Comparison of ENCODE assay signal across 8 cellular contexts in the genomic region with DNA sequence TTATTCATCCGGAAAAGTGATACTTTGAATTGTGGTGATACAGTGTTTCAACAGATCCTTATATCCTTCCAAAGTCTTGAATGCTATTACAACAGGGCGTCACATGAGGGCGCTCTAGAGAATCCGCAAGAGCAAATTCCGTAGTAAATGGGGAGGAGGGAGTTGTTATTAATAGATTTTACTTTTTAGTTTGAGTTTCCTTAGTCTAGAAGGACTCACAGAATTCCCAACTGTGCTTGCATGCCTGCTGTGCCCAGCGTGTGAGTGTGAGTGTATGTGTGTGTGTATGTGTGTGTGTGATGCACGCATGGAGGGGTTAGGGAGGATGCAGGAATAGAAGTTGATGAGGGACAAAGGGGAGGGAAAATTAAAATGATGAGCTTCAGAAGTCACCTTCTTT.
DNase-seq lines count a peak whose midpoint lies in the region; ATAC-seq and TF ChIP-seq lines count a peak whose summit lies in the region.

No MANE protein-coding gene starts in this region.

- CTCF ChIA-PET in GM10248 (lab: Yijun Ruan, JAX), result interaction anchor here (0.7 to 3.1 kb wide), 9 partner anchors 8 to 517 kb away, joined by 3 to 17 read pairs (median 4); no protein-coding TSS in a partner anchor

- H3K4me3 Mint-ChIP-seq in brain, result peak overlapping the region in 2 of 5 experiments; percentile 18 to 44

- peaks cover 0 to 3% (median 0%) of the 10 kb centered on the region in 5 experiments for H3K9me3 Mint-ChIP-seq in brain

- TF ChIP-seq CTCF in GM10248 (IDR thresholded peaks at IDR 0.05; ENCODE audit: control extremely low read depth, extremely low read depth, low read depth, missing control alignments), result peak; percentile 39
- TF ChIP-seq CTCF in brain (conservative IDR thresholded peaks at IDR 0.05), result peak; percentile 77 to 87
- peak; percentile 74 for TF ChIP-seq CTCF in thoracic aorta (IDR thresholded peaks at IDR 0.05)

- no peaks in the 10 kb centered on the region for H3K9me3 ChIP-seq in thoracic aorta

- peaks cover 5 to 20% of the 10 kb centered on the region in 2 donors for H3K4me1 ChIP-seq in thoracic aorta (ENCODE audit: control insufficient read depth in 1 of 2, low read depth in 2 of 2)

- H3K27ac Mint-ChIP-seq in brain, result peak overlapping the region; percentile 36 to 84 (median 66)

- POLR2A ChIA-PET in GM10248 (lab: Yijun Ruan, JAX), result no interaction called here

- H3K27ac ChIP-seq in thoracic aorta, result peak overlapping the region; percentile 76 to 83

- H3K4me3 ChIP-seq in thoracic aorta, result no peak overlapping the region

- no peaks in the 10 kb centered on the region for H3K36me3 Mint-ChIP-seq in brain

- peaks cover 7% of the 10 kb centered on the region for H3K27me3 Mint-ChIP-seq in brain

- no peaks in the 10 kb centered on the region for H3K36me3 ChIP-seq in thoracic aorta

- DNase-seq in 8988T, result peak; percentile 14
- no peak for DNase-seq in GM10248 (ENCODE audit: extremely low spot score)
- DNase-seq in NCI-H2227 (lab: John Stamatoyannopoulos, UW; ENCODE audit: unreplicated experiment), result peak; percentile 39
- DNase-seq in iris pigment epithelial cell (ENCODE audit: low read depth), result peak; percentile 71
- no peak for DNase-seq in thoracic aorta (ENCODE audit: low spot score)

- H3K4me1 Mint-ChIP-seq in brain, result peaks cover 36% of the 10 kb centered on the region

- no peaks in the 10 kb centered on the region for H3K27me3 ChIP-seq in thoracic aorta (replicated peaks; ENCODE audit: insufficient read depth)

- ATAC-seq in thoracic aorta (ENCODE audit: insufficient number of reproducible peaks, low FRiP score, low read depth), result peak; percentile 52
- no peak for ATAC-seq in GM18498 (IDR thresholded peaks at IDR 0.05; ENCODE audit: unreplicated experiment)
- no peak for ATAC-seq in GM19351 (IDR thresholded peaks at IDR 0.05; ENCODE audit: unreplicated experiment)

Comparison
In these comparisons a context has a peak if more than half of its experiments do, and no peak if none do; other contexts are left out.
1. DNase-seq: peak in 8988T (single experiment), NCI-H2227 (single experiment) and iris pigment epithelial cell (single experiment); none in GM10248 (single experiment) and thoracic aorta (single experiment).
2. Peak in every context shown above with its lines, with median percentiles within 50 percentile points of each other: CTCF ChIP-seq.